In genomic region chr6:117600008-117600743, GRCh38 we compare ENCODE assay signal across 9 cellular contexts. TPM values are rescaled to one million over a fixed set of nuclear protein-coding genes. Genes with fewer than 3 reads are reported as not detected.
A peak's percentile ranks its signal among the peaks of the same experiment; 100 is the strongest.
DNase-seq lines count a peak whose midpoint lies in the region; ATAC-seq and TF ChIP-seq lines count a peak whose summit lies in the region.
"Had no signal": no experiment of that assay in that cellular context is flagged by ENCODE, and none has a peak within 500 bp of the region (broad histone marks: within the 10 kb centered on the region; RNA-seq: fewer than 3 reads in every experiment).

No MANE protein-coding gene starts in this region.

- intact Hi-C loops in natural killer cell (cut with micrococcal nuclease): loop anchor here (5.0 to 10.0 kb wide), 2 partner anchors 138 to 1295 kb away; partner anchors contain the start of gene ASF1A

- 0 out of 3 replicates have a peak, but pooled peaks have one; percentile 25 for ATAC-seq in DND-41 (ENCODE audit: insufficient read depth, low read depth)
- ATAC-seq in natural killer cell: no peak
- ATAC-seq in GM21526 (IDR thresholded peaks at IDR 0.05; ENCODE audit: low FRiP score, unreplicated experiment): no peak
- no peak for ATAC-seq in HG03139 (IDR thresholded peaks at IDR 0.05; ENCODE audit: unreplicated experiment)
- ATAC-seq: left lobe of liver had no signal

- H2AFZ ChIP-seq in DND-41 (ENCODE audit: low read depth, low read length): no peak overlapping the region

- H3K4me1 ChIP-seq in DND-41 (ENCODE audit: insufficient read depth, low read length) (peaks cover 48% of the 10 kb centered on the region), adipocyte (ENCODE audit: control insufficient read depth, insufficient read depth, low read length) (peaks cover 29% of the 10 kb centered on the region)

- H3K4me2 ChIP-seq in DND-41 (ENCODE audit: insufficient read depth, low read length): peak overlapping the region; percentile 63

- H3K4me3 ChIP-seq in DND-41 (ENCODE audit: low read depth in 1 of 2, low read length in 2 of 2) (peak overlapping the region; percentile 83 to 88; a peak in 3 of 4 replicates), adipocyte (ENCODE audit: low read length) (peak overlapping the region; percentile 97)

- peaks cover 25% of the 10 kb centered on the region for H3K36me3 ChIP-seq in DND-41 (ENCODE audit: insufficient read depth, low read length)
- peaks cover 9% of the 10 kb centered on the region for H3K36me3 ChIP-seq in adipocyte (ENCODE audit: control insufficient read depth, insufficient read depth, low read length, severe bottlenecking)

- H3K4me1 Mint-ChIP-seq in natural killer cell: peaks cover 55 to 62% of the 10 kb centered on the region in 2 donors

- H3K79me2 ChIP-seq in DND-41 (ENCODE audit: insufficient read depth, low read length): peaks cover 70% of the 10 kb centered on the region

- peak overlapping the region; percentile 80 for H3K4me3 Mint-ChIP-seq in natural killer cell

- H3K27me3 Mint-ChIP-seq in natural killer cell (ENCODE audit: low read depth in 2 of 2): no peaks in the 10 kb centered on the region

- peak overlapping the region; percentile 25 for H3K27ac ChIP-seq in DND-41 (ENCODE audit: low read length)

- H3K27ac Mint-ChIP-seq in natural killer cell: peak overlapping the region; percentile 97 to 99

- H4K20me1 ChIP-seq in DND-41 (ENCODE audit: insufficient read depth, low read length): peaks cover 12% of the 10 kb centered on the region; the same call in 1 of the 2 replicates

- H3K27me3 ChIP-seq in DND-41 (ENCODE audit: insufficient read depth, low read length, poor library complexity): no peaks in the 10 kb centered on the region
- no peaks in the 10 kb centered on the region for H3K27me3 ChIP-seq in adipocyte (replicated peaks; ENCODE audit: control insufficient read depth, insufficient read depth, low read length)

- no peak for TF ChIP-seq CTCF in DND-41 (IDR thresholded peaks at IDR 0.05; ENCODE audit: borderline replicate concordance, extremely low read depth, low read length, poor library complexity, severe bottlenecking)
- no peak for TF ChIP-seq CTCF in natural killer cell (IDR thresholded peaks at IDR 0.05)

- H3K9me3 ChIP-seq in DND-41 (ENCODE audit: insufficient read depth, low read length, severe bottlenecking): no peaks in the 10 kb centered on the region
- no peaks in the 10 kb centered on the region for H3K9me3 ChIP-seq in adipocyte (ENCODE audit: control insufficient read depth, low read length)

- no peaks in the 10 kb centered on the region for H3K36me3 Mint-ChIP-seq in natural killer cell

- H3K9ac ChIP-seq in DND-41 (ENCODE audit: low read depth, low read length): peak overlapping the region; percentile 87
- no peak overlapping the region for H3K9ac ChIP-seq in adipocyte (ENCODE audit: low read length)

- no peaks in the 10 kb centered on the region for H3K9me3 Mint-ChIP-seq in natural killer cell

- peak; percentile 39 for DNase-seq in DND-41
- peak; percentile 27 for DNase-seq in M059J (ENCODE audit: low read depth)
- DNase-seq in adipocyte (ENCODE audit: low read depth): peak; percentile 22
- no peak for DNase-seq in natural killer cell
- DNase-seq in cerebellum (ENCODE audit: low spot score): no peak
- no peak for DNase-seq in activated CD8-positive, alpha-beta memory T cell treated with anti-CD3 and anti-CD28 coated beads, Interleukin-2, amount 50 U/mL, for 48 hours

RNA-seq across cellular contexts. Expression of gene GOPC, which starts 2.1 kb away (rescaled TPM):
- 23.0 and 37.7 TPM in 2 replicates for total RNA-seq in M059J (2014; rRNA removed; shearing (Covaris generic))
- total RNA-seq in natural killer cell: 10 to 100 TPM; 17.5 to 27.7 (median 20.4) TPM
- 43.4 TPM for total RNA-seq in cerebellum

Comparison
In these comparisons a context has a peak if more than half of its experiments do, and no peak if none do; other contexts are left out.
1. DNase-seq: peak in DND-41 (single experiment), M059J (single experiment) and adipocyte (single experiment); none in natural killer cell (single experiment), cerebellum (single experiment) and activated CD8-positive, alpha-beta memory T cell treated with anti-CD3 and anti-CD28 coated beads, Interleukin-2, amount 50 U/mL, for 48 hours (single experiment).